1 cellular context compared by ENCODE assay signal in the genomic region with DNA sequence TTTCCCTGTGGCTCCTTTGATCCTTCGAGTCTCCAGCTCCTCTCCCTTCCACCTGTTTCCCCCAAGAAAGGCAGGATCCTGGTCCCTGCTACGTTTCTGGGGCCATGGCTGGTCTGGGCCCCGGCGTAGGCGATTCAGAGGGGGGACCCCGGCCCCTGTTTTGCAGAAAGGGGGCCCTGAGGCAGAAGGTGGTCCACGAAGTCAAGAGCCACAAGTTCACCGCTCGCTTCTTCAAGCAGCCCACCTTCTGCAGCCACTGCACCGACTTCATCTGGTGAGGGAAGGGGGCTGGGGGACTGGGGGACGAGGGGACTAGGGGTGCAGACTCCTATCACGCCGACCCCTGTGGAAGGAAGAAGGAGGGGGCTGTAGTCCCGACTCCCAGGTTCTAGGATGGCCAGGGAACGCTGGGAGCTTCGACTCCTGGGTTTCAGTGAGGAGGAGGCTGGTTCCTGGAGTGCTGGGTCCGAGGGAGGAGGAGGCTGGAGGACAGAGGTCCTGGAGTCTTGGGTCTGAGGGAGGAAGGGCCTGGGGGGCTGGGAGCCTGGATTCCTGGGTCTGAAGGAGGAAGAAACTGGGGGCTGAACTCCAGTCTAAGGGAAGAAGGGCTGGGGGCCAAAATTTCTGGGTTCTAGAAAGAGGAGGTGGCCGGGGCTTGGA.
TF ChIP-seq lines count a peak whose summit lies in the region.

No MANE protein-coding gene starts in this region.

TF ChIP-seq in neural cell, 6 proteins besides CTCF, POLR2A, EP300 and RAD21 (continued from another document):
- TF ChIP-seq REST (IDR thresholded peaks at IDR 0.05; ENCODE audit: borderline replicate concordance) (no peak), TAF1 (IDR thresholded peaks at IDR 0.05; ENCODE audit: low read depth) (no peak), EZH2 (IDR thresholded peaks at IDR 0.05; ENCODE audit: borderline replicate concordance, insufficient read depth, low read length, poor library complexity, severe bottlenecking) (no peak), MXI1 (conservative IDR thresholded peaks at IDR 0.05; ENCODE audit: poor library complexity, severe bottlenecking) (no peak), POLR2AphosphoS5 (IDR thresholded peaks at IDR 0.05) (no peak)
